23 cellular contexts compared by ENCODE assay signal in the genomic region with DNA sequence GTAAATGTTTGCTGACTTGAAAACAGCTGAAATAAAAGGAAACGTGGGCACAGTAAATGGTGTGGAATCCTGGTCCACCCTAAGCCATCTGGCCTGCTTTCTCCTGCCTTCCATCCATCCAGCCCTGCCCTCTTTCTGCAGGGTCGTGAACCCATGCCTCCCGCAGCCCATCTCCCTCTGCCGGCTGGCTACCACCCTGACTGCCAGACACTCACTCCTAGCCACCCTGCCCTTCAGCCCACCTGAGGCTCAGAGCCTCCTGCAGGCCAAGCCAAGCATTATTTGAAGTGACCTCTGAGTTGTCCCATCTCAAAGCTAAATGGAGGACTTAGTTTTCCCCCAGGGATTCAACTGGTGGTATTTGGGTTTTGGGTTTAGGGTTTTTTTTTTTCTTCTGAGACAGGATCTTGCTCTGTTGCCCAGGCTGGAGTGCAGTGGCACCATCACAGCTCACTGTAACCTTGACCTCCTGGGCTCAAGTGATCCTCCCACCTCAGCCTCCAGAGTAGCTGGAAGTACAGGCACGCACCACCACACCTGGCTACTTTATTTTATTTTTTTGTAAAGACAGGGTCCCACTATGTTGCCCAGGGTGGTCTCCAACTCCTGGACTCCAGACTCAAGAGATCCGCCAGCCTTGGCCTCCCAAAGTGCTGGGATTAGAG. TPM values are rescaled to one million over a fixed set of nuclear protein-coding genes. Genes with fewer than 3 reads are reported as not detected.
DNase-seq lines count a peak whose midpoint lies in the region; ATAC-seq and TF ChIP-seq lines count a peak whose summit lies in the region.
"Had no signal": no experiment of that assay in that cellular context is flagged by ENCODE, and none has a peak within 500 bp of the region (broad histone marks: within the 10 kb centered on the region; RNA-seq: fewer than 3 reads in every experiment).

No MANE protein-coding gene starts in this region.

- H3K4me1 ChIP-seq in GM23338 (ENCODE audit: insufficient read depth): peaks cover 25% of the 10 kb centered on the region; the same call in 1 of the 2 replicates
- H3K4me1 ChIP-seq: adrenal gland, BLaER1 had no signal

- TF ChIP-seq CTCF in GM23338 (conservative IDR thresholded peaks at IDR 0.05; ENCODE audit: low read depth in 2 of 2) (peak; percentile 46 to 49), foreskin fibroblast (IDR thresholded peaks at IDR 0.05; ENCODE audit: low read depth, low read length) (peak; percentile 4)

- H3K36me3 Mint-ChIP-seq in GM23338 (ENCODE audit: low read depth): no peaks in the 10 kb centered on the region; the same call in 2 of the 3 replicates
- no peaks in the 10 kb centered on the region for H3K36me3 Mint-ChIP-seq in T-cell
- H3K36me3 Mint-ChIP-seq: naive thymus-derived CD8-positive, alpha-beta T cell had no signal

- POLR2A ChIA-PET in T-cell (lab: Charles Lee): interaction anchor here in 1 of 2 donors (0.6 kb wide), 1 partner anchor 33 kb away, joined by 3 read pairs; no protein-coding TSS in a partner anchor

- no peaks in the 10 kb centered on the region for H3K36me3 ChIP-seq in GM23338 (ENCODE audit: insufficient read depth)
- H3K36me3 ChIP-seq: adrenal gland, BLaER1, SJSA1 had no signal

- H3K27me3 ChIP-seq in GM23338 (ENCODE audit: insufficient read depth): 0 out of 2 replicates have a peak, but pooled peaks cover under 1% of the 10 kb centered on the region
- H3K27me3 ChIP-seq: adrenal gland, BLaER1, SJSA1 had no signal

- no peaks in the 10 kb centered on the region for H3K9me2 ChIP-seq in GM23338 (ENCODE audit: insufficient read depth)

- intact Hi-C loops in posterior vena cava (cut with DNase I): no loop called here

- peak overlapping the region; percentile 8; the same call in 1 of the 2 replicates for H3K4me2 ChIP-seq in GM23338
- H3K4me2 ChIP-seq: BLaER1, PC-9 had no signal

- H3K27ac ChIP-seq in GM23338 (ENCODE audit: low read depth) (no peak overlapping the region), skin epidermis (peak overlapping the region in 12 of 21 experiments; percentile 10 to 93 (median 82))
- H3K27ac ChIP-seq: BLaER1, PC-9, SJSA1 had no signal

- H2AFZ ChIP-seq in GM23338: no peak overlapping the region
- H2AFZ ChIP-seq: PC-9 had no signal

- H3K4me3 ChIP-seq in GM23338 (no peak overlapping the region), foreskin fibroblast (ENCODE audit: low read depth in 1 of 2, low read length in 2 of 2) (no peak overlapping the region), skin epidermis (no peak overlapping the region)
- H3K4me3 ChIP-seq: adrenal gland, BLaER1, PC-9, SJSA1 had no signal

- H3K9me3 Mint-ChIP-seq in GM23338 (no peaks in the 10 kb centered on the region), T-cell (no peaks in the 10 kb centered on the region)
- H3K9me3 Mint-ChIP-seq: naive thymus-derived CD8-positive, alpha-beta T cell had no signal

- H3K27ac Mint-ChIP-seq in GM23338 (no peak overlapping the region), T-cell (no peak overlapping the region)
- H3K27ac Mint-ChIP-seq: activated CD4-positive, alpha-beta T cell treated with anti-CD3 and anti-CD28 coated beads for 36 hours; progenitor cell of endocrine pancreas had no signal

- no peaks in the 10 kb centered on the region for H3K79me2 ChIP-seq in GM23338 (replicated peaks; ENCODE audit: insufficient read depth)

- H3K4me3 Mint-ChIP-seq in GM23338 (no peak overlapping the region), T-cell (no peak overlapping the region)
- H3K4me3 Mint-ChIP-seq: activated CD4-positive, alpha-beta T cell treated with anti-CD3 and anti-CD28 coated beads for 36 hours; naive thymus-derived CD8-positive, alpha-beta T cell had no signal

- no peak for DNase-seq in GM23338 (ENCODE audit: low spot score)
- peak; percentile 51 for DNase-seq in RPMI8226
- DNase-seq in foreskin fibroblast: no peak
- no peak for DNase-seq in SKM-1 (lab: John Stamatoyannopoulos, UW; ENCODE audit: unreplicated experiment)
- no peak for DNase-seq in T-cell
- no peak for DNase-seq in posterior vena cava (ENCODE audit: low spot score)
- DNase-seq in NCI-H82 treated with DMSO at 0.1 percent for 48 hours (lab: John Stamatoyannopoulos, UW; ENCODE audit: unreplicated experiment): no peak
- DNase-seq: activated CD4-positive, alpha-beta T cell treated with anti-CD3 and anti-CD28 coated beads for 36 hours; adrenal gland; central memory CD4-positive, alpha-beta T cell; islet precursor cell; KBM-7; naive thymus-derived CD8-positive, alpha-beta T cell; NCI-H1105; NCI-H2171 treated with DMSO at 0.1 percent for 48 hours; NCI-H774; PC-9 had no signal

- CTCF ChIA-PET in T-cell (lab: Charles Lee): no interaction called here

- no peaks in the 10 kb centered on the region for H3F3A ChIP-seq in GM23338 (replicated peaks; ENCODE audit: low read depth)

- peak; percentile 55 for ATAC-seq in GM23338
- ATAC-seq in T-cell (replicated peaks in 1 of 4): no peak
- ATAC-seq: activated CD4-positive, alpha-beta T cell treated with anti-CD3 and anti-CD28 coated beads for 36 hours; naive thymus-derived CD8-positive, alpha-beta T cell had no signal

- peaks cover 29% of the 10 kb centered on the region for H3K4me1 Mint-ChIP-seq in GM23338
- no peaks in the 10 kb centered on the region for H3K4me1 Mint-ChIP-seq in T-cell
- H3K4me1 Mint-ChIP-seq: activated CD4-positive, alpha-beta T cell treated with anti-CD3 and anti-CD28 coated beads for 36 hours; naive thymus-derived CD8-positive, alpha-beta T cell had no signal

- no peaks in the 10 kb centered on the region; the same call in 1 of the 2 replicates for H4K20me1 ChIP-seq in GM23338 (replicated peaks; ENCODE audit: insufficient read depth)
- H4K20me1 ChIP-seq: BLaER1 had no signal

- H3K27me3 Mint-ChIP-seq in GM23338 (ENCODE audit: insufficient read depth, low read depth, poor library complexity) (peaks cover 6% of the 10 kb centered on the region), T-cell (peaks cover 10% of the 10 kb centered on the region in 2 donors)
- H3K27me3 Mint-ChIP-seq: progenitor cell of endocrine pancreas had no signal

TF ChIP-seq in GM23338, 12 proteins besides CTCF, POLR2A, EP300 and RAD21 (continues in another document):
- TF ChIP-seq JUNB (IDR thresholded peaks at IDR 0.05; ENCODE audit: unreplicated experiment) (no peak), EZH2phosphoT487 (IDR thresholded peaks at IDR 0.05; ENCODE audit: unreplicated experiment) (no peak), CREB1 (CRISPR knock-in tag; IDR thresholded peaks at IDR 0.05; ENCODE audit: low read depth) (no peak), STAT1 (IDR thresholded peaks at IDR 0.05; ENCODE audit: unreplicated experiment) (no peak)
- TF ChIP-seq, protein P1, sequence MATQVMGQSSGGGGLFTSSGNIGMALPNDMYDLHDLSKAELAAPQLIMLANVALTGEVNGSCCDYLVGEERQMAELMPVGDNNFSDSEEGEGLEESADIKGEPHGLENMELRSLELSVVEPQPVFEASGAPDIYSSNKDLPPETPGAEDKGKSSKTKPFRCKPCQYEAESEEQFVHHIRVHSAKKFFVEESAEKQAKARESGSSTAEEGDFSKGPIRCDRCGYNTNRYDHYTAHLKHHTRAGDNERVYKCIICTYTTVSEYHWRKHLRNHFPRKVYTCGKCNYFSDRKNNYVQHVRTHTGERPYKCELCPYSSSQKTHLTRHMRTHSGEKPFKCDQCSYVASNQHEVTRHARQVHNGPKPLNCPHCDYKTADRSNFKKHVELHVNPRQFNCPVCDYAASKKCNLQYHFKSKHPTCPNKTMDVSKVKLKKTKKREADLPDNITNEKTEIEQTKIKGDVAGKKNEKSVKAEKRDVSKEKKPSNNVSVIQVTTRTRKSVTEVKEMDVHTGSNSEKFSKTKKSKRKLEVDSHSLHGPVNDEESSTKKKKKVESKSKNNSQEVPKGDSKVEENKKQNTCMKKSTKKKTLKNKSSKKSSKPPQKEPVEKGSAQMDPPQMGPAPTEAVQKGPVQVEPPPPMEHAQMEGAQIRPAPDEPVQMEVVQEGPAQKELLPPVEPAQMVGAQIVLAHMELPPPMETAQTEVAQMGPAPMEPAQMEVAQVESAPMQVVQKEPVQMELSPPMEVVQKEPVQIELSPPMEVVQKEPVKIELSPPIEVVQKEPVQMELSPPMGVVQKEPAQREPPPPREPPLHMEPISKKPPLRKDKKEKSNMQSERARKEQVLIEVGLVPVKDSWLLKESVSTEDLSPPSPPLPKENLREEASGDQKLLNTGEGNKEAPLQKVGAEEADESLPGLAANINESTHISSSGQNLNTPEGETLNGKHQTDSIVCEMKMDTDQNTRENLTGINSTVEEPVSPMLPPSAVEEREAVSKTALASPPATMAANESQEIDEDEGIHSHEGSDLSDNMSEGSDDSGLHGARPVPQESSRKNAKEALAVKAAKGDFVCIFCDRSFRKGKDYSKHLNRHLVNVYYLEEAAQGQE (IDR thresholded peaks at IDR 0.05; ENCODE audit: unreplicated experiment): no peak

RNA-seq across cellular contexts. Expression of gene ZDHHC1, which starts 8.4 kb away (rescaled TPM):
- total RNA-seq in GM23338 (2014; rRNA removed; shearing (Covaris generic)): 2.3 and 2.7 TPM in 2 replicates
- 1.4 and 1.6 TPM in 2 replicates for polyA plus RNA-seq in GM23338 (2016; fragmentation: Nextera tagmentation; extraction: Ambion mirVana)
- under 1 TPM in 4 of 5 donors, not detected in 1; 0.26 to 0.85 (median 0.47) TPM for total RNA-seq in T-cell
- total RNA-seq in posterior vena cava: 10 to 100 TPM; 10.7 to 11.3 TPM

RNA-seq across cellular contexts. Expression of gene TPPP3, which starts 14.6 kb away (rescaled TPM):
- 0.28 TPM in 1 of 2 replicates, not detected in the other for total RNA-seq in GM23338 (2014; rRNA removed; shearing (Covaris generic))
- polyA plus RNA-seq in GM23338 (2016; fragmentation: Nextera tagmentation; extraction: Ambion mirVana): 0.26 and 1.3 TPM in 2 replicates
- total RNA-seq in T-cell: under 1 TPM in 2 of 5 donors, not detected in 3; 0.18 to 0.23 TPM
- total RNA-seq in posterior vena cava: 10 to 100 TPM in 1 of 2 donors, 1 to 10 TPM in 1; 8.2 to 39.3 TPM
- total RNA-seq: activated CD4-positive, alpha-beta T cell treated with anti-CD3 and anti-CD28 coated beads for 36 hours; lung microvascular endothelial cell; naive thymus-derived CD8-positive, alpha-beta T cell; SJSA1 had no signal
- polyA plus RNA-seq: naive thymus-derived CD8-positive, alpha-beta T cell had no signal

RNA-seq across cellular contexts. Expression of gene HSD11B2, which starts 23.0 kb away (rescaled TPM):
- 23.0 and 25.1 TPM in 2 replicates for total RNA-seq in GM23338 (2014; rRNA removed; shearing (Covaris generic))
- 14.8 and 16.6 TPM in 2 replicates for polyA plus RNA-seq in GM23338 (2016; fragmentation: Nextera tagmentation; extraction: Ambion mirVana)
- under 1 TPM in 3 of 5 donors, not detected in 2; 0.20 to 0.32 (median 0.29) TPM for total RNA-seq in T-cell
- 1 to 10 TPM in 1 of 2 donors, under 1 TPM in 1; 0.43 to 3.2 TPM for total RNA-seq in posterior vena cava
- total RNA-seq: lung microvascular endothelial cell; naive thymus-derived CD8-positive, alpha-beta T cell; SJSA1; temporal lobe had no signal
- polyA plus RNA-seq: naive thymus-derived CD8-positive, alpha-beta T cell had no signal
